Comparison of ENCODE assay signal across 1 cellular context in the genomic region with DNA sequence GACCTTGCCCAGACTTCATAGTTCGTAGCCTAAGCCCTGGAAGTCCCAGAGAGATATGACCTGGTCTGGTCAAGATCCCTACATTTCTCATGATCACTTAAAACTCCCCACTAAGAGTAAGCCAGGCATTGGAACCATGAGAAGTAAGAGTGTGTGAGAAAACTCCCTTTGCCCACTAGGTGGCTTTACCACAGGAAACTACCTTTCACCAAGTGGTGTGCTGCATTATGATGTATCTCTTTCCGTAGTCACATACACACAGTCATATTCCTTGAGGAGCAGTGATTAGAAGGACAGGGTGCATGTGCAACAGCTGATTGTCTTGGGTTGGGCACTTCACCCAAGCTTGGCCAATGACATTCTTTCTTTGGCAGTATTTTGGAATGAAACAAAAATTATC.
TF ChIP-seq lines count a peak whose summit lies in the region.

No MANE protein-coding gene starts in this region.

TF ChIP-seq in GM23338, 12 proteins besides CTCF, POLR2A, EP300 and RAD21 (continued from another document):
- TF ChIP-seq, protein P1, sequence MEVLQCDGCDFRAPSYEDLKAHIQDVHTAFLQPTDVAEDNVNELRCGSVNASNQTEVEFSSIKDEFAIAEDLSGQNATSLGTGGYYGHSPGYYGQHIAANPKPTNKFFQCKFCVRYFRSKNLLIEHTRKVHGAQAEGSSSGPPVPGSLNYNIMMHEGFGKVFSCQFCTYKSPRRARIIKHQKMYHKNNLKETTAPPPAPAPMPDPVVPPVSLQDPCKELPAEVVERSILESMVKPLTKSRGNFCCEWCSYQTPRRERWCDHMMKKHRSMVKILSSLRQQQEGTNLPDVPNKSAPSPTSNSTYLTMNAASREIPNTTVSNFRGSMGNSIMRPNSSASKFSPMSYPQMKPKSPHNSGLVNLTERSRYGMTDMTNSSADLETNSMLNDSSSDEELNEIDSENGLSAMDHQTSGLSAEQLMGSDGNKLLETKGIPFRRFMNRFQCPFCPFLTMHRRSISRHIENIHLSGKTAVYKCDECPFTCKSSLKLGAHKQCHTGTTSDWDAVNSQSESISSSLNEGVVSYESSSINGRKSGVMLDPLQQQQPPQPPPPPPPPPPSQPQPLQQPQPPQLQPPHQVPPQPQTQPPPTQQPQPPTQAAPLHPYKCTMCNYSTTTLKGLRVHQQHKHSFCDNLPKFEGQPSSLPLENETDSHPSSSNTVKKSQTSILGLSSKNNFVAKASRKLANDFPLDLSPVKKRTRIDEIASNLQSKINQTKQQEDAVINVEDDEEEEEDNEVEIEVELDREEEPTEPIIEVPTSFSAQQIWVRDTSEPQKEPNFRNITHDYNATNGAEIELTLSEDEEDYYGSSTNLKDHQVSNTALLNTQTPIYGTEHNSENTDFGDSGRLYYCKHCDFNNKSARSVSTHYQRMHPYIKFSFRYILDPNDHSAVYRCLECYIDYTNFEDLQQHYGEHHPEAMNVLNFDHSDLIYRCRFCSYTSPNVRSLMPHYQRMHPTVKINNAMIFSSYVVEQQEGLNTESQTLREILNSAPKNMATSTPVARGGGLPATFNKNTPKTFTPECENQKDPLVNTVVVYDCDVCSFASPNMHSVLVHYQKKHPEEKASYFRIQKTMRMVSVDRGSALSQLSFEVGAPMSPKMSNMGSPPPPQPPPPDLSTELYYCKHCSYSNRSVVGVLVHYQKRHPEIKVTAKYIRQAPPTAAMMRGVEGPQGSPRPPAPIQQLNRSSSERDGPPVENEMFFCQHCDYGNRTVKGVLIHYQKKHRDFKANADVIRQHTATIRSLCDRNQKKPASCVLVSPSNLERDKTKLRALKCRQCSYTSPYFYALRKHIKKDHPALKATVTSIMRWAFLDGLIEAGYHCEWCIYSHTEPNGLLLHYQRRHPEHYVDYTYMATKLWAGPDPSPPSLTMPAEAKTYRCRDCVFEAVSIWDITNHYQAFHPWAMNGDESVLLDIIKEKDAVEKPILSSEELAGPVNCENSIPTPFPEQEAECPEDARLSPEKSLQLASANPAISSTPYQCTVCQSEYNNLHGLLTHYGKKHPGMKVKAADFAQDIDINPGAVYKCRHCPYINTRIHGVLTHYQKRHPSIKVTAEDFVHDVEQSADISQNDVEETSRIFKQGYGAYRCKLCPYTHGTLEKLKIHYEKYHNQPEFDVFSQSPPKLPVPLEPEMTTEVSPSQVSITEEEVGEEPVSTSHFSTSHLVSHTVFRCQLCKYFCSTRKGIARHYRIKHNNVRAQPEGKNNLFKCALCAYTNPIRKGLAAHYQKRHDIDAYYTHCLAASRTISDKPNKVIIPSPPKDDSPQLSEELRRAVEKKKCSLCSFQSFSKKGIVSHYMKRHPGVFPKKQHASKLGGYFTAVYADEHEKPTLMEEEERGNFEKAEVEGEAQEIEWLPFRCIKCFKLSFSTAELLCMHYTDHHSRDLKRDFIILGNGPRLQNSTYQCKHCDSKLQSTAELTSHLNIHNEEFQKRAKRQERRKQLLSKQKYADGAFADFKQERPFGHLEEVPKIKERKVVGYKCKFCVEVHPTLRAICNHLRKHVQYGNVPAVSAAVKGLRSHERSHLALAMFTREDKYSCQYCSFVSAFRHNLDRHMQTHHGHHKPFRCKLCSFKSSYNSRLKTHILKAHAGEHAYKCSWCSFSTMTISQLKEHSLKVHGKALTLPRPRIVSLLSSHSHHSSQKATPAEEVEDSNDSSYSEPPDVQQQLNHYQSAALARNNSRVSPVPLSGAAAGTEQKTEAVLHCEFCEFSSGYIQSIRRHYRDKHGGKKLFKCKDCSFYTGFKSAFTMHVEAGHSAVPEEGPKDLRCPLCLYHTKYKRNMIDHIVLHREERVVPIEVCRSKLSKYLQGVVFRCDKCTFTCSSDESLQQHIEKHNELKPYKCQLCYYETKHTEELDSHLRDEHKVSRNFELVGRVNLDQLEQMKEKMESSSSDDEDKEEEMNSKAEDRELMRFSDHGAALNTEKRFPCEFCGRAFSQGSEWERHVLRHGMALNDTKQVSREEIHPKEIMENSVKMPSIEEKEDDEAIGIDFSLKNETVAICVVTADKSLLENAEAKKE (CRISPR knock-in tag; IDR thresholded peaks at IDR 0.05) = no peak
- TF ChIP-seq, protein P2, sequence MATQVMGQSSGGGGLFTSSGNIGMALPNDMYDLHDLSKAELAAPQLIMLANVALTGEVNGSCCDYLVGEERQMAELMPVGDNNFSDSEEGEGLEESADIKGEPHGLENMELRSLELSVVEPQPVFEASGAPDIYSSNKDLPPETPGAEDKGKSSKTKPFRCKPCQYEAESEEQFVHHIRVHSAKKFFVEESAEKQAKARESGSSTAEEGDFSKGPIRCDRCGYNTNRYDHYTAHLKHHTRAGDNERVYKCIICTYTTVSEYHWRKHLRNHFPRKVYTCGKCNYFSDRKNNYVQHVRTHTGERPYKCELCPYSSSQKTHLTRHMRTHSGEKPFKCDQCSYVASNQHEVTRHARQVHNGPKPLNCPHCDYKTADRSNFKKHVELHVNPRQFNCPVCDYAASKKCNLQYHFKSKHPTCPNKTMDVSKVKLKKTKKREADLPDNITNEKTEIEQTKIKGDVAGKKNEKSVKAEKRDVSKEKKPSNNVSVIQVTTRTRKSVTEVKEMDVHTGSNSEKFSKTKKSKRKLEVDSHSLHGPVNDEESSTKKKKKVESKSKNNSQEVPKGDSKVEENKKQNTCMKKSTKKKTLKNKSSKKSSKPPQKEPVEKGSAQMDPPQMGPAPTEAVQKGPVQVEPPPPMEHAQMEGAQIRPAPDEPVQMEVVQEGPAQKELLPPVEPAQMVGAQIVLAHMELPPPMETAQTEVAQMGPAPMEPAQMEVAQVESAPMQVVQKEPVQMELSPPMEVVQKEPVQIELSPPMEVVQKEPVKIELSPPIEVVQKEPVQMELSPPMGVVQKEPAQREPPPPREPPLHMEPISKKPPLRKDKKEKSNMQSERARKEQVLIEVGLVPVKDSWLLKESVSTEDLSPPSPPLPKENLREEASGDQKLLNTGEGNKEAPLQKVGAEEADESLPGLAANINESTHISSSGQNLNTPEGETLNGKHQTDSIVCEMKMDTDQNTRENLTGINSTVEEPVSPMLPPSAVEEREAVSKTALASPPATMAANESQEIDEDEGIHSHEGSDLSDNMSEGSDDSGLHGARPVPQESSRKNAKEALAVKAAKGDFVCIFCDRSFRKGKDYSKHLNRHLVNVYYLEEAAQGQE (IDR thresholded peaks at IDR 0.05; ENCODE audit: unreplicated experiment) = no peak
